Comparison of ENCODE assay signal across 1 cellular context in genomic region chr2:180979935-180980184, GRCh38.
A peak's percentile ranks its signal among the peaks of the same experiment; 100 is the strongest.
TF ChIP-seq lines count a peak whose summit lies in the region.

No MANE protein-coding gene starts in this region.

TF ChIP-seq in HepG2, 621 proteins besides CTCF, POLR2A, EP300 and RAD21 (continued from another document and continues in another):
- TF ChIP-seq TFAP4 (IDR thresholded peaks at IDR 0.05; ENCODE audit: borderline replicate concordance, low read depth) (no peak), ZBTB34 (CRISPR knock-in tag; IDR thresholded peaks at IDR 0.05) (no peak), CREB1 (IDR thresholded peaks at IDR 0.05) (no peak), CREB1 (CRISPR knock-in tag; IDR thresholded peaks at IDR 0.05) (no peak), ZNF557 (CRISPR knock-in tag; IDR thresholded peaks at IDR 0.05) (0 out of 2 replicates have a peak, but pooled peaks have one; percentile 27), SP1 (IDR thresholded peaks at IDR 0.05) (no peak), SP1 (CRISPR knock-in tag; IDR thresholded peaks at IDR 0.05) (no peak), ZNF878 (CRISPR knock-in tag; IDR thresholded peaks at IDR 0.05) (peak; percentile 76; the same call in 1 of the 2 replicates), ZNF121 (CRISPR knock-in tag; IDR thresholded peaks at IDR 0.05) (no peak), ZNF431 (CRISPR knock-in tag; IDR thresholded peaks at IDR 0.05; ENCODE audit: borderline replicate concordance, low read depth) (no peak), RBM22 (optimal IDR thresholded peaks at IDR 0.05; ENCODE audit: low read length) (no peak), ZNF232 (CRISPR knock-in tag; IDR thresholded peaks at IDR 0.05; ENCODE audit: borderline replicate concordance) (0 out of 2 replicates have a peak, but pooled peaks have one; percentile 45), AKAP8 (CRISPR knock-in tag; IDR thresholded peaks at IDR 0.05) (no peak), ATF2 (CRISPR knock-in tag; IDR thresholded peaks at IDR 0.05) (peak; percentile 66; the same call in 1 of the 2 replicates), ZBTB7B (CRISPR knock-in tag; IDR thresholded peaks at IDR 0.05) (no peak), ZNF510 (CRISPR knock-in tag; IDR thresholded peaks at IDR 0.05; ENCODE audit: low read depth) (no peak), MAFF (IDR thresholded peaks at IDR 0.05; ENCODE audit: low read depth, low read length) (no peak), SP5 (CRISPR knock-in tag; IDR thresholded peaks at IDR 0.05; ENCODE audit: borderline replicate concordance, low read depth) (no peak), ZNF639 (CRISPR knock-in tag; conservative IDR thresholded peaks at IDR 0.05) (no peak; the same call in none of the 2 replicates), ZNF501 (CRISPR knock-in tag; IDR thresholded peaks at IDR 0.05) (peak; percentile 74; the same call in 1 of the 2 replicates), BRD4 (CRISPR knock-in tag; IDR thresholded peaks at IDR 0.05) (0 out of 2 replicates have a peak, but pooled peaks have one; percentile 46), SMARCC2 (IDR thresholded peaks at IDR 0.05) (no peak), MZF1 (CRISPR knock-in tag; IDR thresholded peaks at IDR 0.05; ENCODE audit: borderline replicate concordance) (0 out of 2 replicates have a peak, but pooled peaks have one; percentile 30), FOXO1 (CRISPR knock-in tag; IDR thresholded peaks at IDR 0.05) (peak; percentile 21; the same call in 1 of the 2 replicates), CREM (IDR thresholded peaks at IDR 0.05) (no peak), CREM (CRISPR knock-in tag; IDR thresholded peaks at IDR 0.05) (no peak), ERF (CRISPR knock-in tag; IDR thresholded peaks at IDR 0.05) (0 out of 2 replicates have a peak, but pooled peaks have one; percentile 12), GFI1 (CRISPR knock-in tag; IDR thresholded peaks at IDR 0.05; ENCODE audit: borderline replicate concordance) (no peak; the same call in 1 of the 2 replicates), THAP7 (CRISPR knock-in tag; IDR thresholded peaks at IDR 0.05) (no peak), TAF1 (CRISPR knock-in tag; IDR thresholded peaks at IDR 0.05) (peak; percentile 54; the same call in 1 of the 2 replicates), RXRA (CRISPR knock-in tag; IDR thresholded peaks at IDR 0.05) (0 out of 2 replicates have a peak, but pooled peaks have one; percentile 56), IKZF1 (IDR thresholded peaks at IDR 0.05) (no peak), LCORL (IDR thresholded peaks at IDR 0.05) (no peak), LCORL (CRISPR knock-in tag; IDR thresholded peaks at IDR 0.05) (no peak; the same call in 1 of the 2 replicates), HNRNPK (IDR thresholded peaks at IDR 0.05; ENCODE audit: low read depth, low read length, poor library complexity, severe bottlenecking) (no peak), ATF4 (CRISPR knock-in tag; IDR thresholded peaks at IDR 0.05) (0 out of 4 replicates have a peak, but pooled peaks of 1 of the 2 experiments have one; percentile 10), SRSF4 (IDR thresholded peaks at IDR 0.05; ENCODE audit: low read depth, low read length, poor library complexity, severe bottlenecking) (no peak), MAFK (conservative IDR thresholded peaks at IDR 0.05 in 1 of 2, IDR thresholded peaks at IDR 0.05 in 1 of 2; ENCODE audit: low read length in 2 of 2) (no peak), SAP130 (CRISPR knock-in tag; IDR thresholded peaks at IDR 0.05; ENCODE audit: low read depth) (peak; percentile 9; the same call in 1 of the 2 replicates), MAF1 (CRISPR knock-in tag; IDR thresholded peaks at IDR 0.05; ENCODE audit: borderline replicate concordance) (no peak), ZNF318 (CRISPR knock-in tag; IDR thresholded peaks at IDR 0.05) (no peak), SKIL (CRISPR knock-in tag; IDR thresholded peaks at IDR 0.05; ENCODE audit: borderline replicate concordance) (no peak), ZNF432 (CRISPR knock-in tag; IDR thresholded peaks at IDR 0.05; ENCODE audit: borderline replicate concordance) (no peak), NCOR1 (IDR thresholded peaks at IDR 0.05; ENCODE audit: borderline replicate concordance, low read length) (no peak), SALL2 (CRISPR knock-in tag; IDR thresholded peaks at IDR 0.05) (no peak), REPIN1 (CRISPR knock-in tag; IDR thresholded peaks at IDR 0.05; ENCODE audit: borderline replicate concordance, low read depth) (no peak; the same call in 1 of the 2 replicates), SMARCE1 (IDR thresholded peaks at IDR 0.05; ENCODE audit: borderline replicate concordance) (no peak), PRPF4 (IDR thresholded peaks at IDR 0.05; ENCODE audit: low read depth, low read length, poor library complexity, severe bottlenecking) (no peak), MTA1 (CRISPR knock-in tag; IDR thresholded peaks at IDR 0.05; ENCODE audit: borderline replicate concordance) (no peak)
